Comparison of ENCODE assay signal across 37 cellular contexts in genomic region chr6:133843098-133843497, GRCh38. TPM values are rescaled to one million over a fixed set of nuclear protein-coding genes. Genes with fewer than 3 reads are reported as not detected.
"Had no signal": no experiment of that assay in that cellular context is flagged by ENCODE, and none has a peak within 500 bp of the region (broad histone marks: within the 10 kb centered on the region; RNA-seq: fewer than 3 reads in every experiment).

No MANE protein-coding gene starts in this region.

- DNase-seq: Karpas-422, Kasumi-1, MV-4-11, NCI-H1048, NCI-H1092, NCI-H1092 treated with DMSO at 0.1 percent for 48 hours, NCI-H1105, NCI-H1417, NCI-H1417 treated with DMSO at 0.1 percent for 48 hours, NCI-H1436, NCI-H1436 treated with DMSO at 0.1 percent for 48 hours, NCI-H146, NCI-H1694, NCI-H1694 treated with DMSO at 0.1 percent for 48 hours, NCI-H187, NCI-H187 treated with DMSO at 0.1 percent for 48 hours, NCI-H1930, NCI-H2029, NCI-H2029 treated with DMSO at 0.1 percent for 48 hours, NCI-H2081, NCI-H2081 treated with DMSO at 0.1 percent for 48 hours, NCI-H2107, NCI-H2171, NCI-H2171 treated with DMSO at 0.1 percent for 48 hours, NCI-H2227 treated with DMSO at 0.1 percent for 48 hours, NCI-H226, NCI-H345, NCI-H446, NCI-H446 treated with DMSO at 0.1 percent for 48 hours, NCI-H510A, NCI-H510A treated with DMSO at 0.1 percent for 48 hours, NCI-H524 had no signal

- H3K4me3 ChIP-seq: MG63 had no signal

- H3K27ac ChIP-seq: KMS-11 had no signal

- H3K9me3 ChIP-seq: MG63 had no signal

- H3K36me3 ChIP-seq: MG63 had no signal

- H3K4me2 ChIP-seq: KMS-11 had no signal

- H3K27me3 ChIP-seq: MG63 had no signal

- H3K9ac ChIP-seq: KMS-11 had no signal

RNA-seq across cellular contexts. Expression of gene TCF21, which starts 45.8 kb away (rescaled TPM):
- total RNA-seq: LHCN-M2, MCF 10A, NCI-H460 had no signal
